8 cellular contexts compared by ENCODE assay signal in the genomic region with DNA sequence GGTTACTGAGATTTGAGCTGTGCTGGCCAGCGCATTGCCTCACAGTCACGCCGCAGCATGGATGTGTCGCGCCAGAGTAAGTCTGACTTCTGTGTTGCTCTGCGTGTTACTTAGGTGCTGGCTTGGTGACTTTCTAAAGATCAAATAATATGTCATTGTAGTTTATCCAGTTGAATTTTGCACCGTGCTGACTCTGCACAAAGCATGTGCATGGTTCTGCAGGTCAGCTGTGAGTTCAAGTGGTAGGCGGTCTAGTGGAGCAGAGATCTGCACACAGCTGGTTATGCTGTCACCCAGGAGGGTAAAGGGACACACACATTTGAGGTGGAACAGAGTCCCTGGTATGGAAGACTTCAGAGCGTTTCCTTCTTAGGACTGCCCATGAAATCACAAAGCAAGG.
"Had no signal": no experiment of that assay in that cellular context is flagged by ENCODE, and none has a peak within 500 bp of the region (broad histone marks: within the 10 kb centered on the region; RNA-seq: fewer than 3 reads in every experiment).

No MANE protein-coding gene starts in this region.

- H3K4me1 Mint-ChIP-seq: GM23338, H9 had no signal

- DNase-seq: H9, HCEC 1CT, KBM-7 had no signal

- H3K27ac Mint-ChIP-seq: GM23338, H9 had no signal

- H3K9ac ChIP-seq: KMS-11 had no signal

- ATAC-seq: GM23338 had no signal

- FAIRE-seq: H1, H54, HTR-8/SVneo had no signal

- H3K4me2 ChIP-seq: GM23338, KMS-11 had no signal

- H2AFZ ChIP-seq: GM23338 had no signal

- H3K4me3 ChIP-seq: GM23338 had no signal

- H3K27ac ChIP-seq: KMS-11 had no signal

- H3K4me3 Mint-ChIP-seq: GM23338, H9 had no signal
